In the genomic region with DNA sequence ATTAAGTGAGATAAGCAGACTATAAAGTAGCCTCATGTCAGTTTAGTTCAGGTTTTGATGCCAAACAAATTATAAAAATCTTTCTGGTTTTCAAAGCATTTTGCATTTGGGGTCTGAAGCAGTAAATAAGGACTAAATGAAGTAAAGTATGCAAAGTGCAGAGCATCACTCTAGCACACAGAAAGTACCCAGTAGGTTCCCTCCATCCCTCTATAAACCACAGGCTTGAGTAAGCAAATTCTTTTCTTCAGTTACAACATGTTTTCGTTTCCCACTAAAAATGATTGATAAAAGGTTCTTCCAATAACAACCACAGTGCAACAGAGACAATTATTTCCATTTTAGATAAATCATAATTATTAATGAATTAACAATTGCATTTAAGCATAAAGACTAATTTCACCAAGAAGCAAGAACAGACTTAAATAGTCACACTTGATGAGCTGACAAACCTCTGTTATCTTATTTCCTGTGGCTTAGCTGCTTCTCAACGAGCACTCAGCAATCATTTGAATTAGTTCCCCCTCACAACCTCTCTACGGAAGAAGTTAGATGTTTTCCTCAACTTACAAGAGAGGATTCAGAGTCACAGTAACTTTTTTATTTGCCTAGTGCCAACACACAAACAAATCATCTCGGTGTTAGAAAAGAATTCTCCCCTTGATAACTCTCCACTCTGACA, we compare ENCODE assay signal across 11 cellular contexts.
A peak's percentile ranks its signal among the peaks of the same experiment; 100 is the strongest.
DNase-seq lines count a peak whose midpoint lies in the region; ATAC-seq lines count a peak whose summit lies in the region.
"Had no signal": no experiment of that assay in that cellular context is flagged by ENCODE, and none has a peak within 500 bp of the region (broad histone marks: within the 10 kb centered on the region; RNA-seq: fewer than 3 reads in every experiment).

No MANE protein-coding gene starts in this region.

- H3K9ac ChIP-seq in trophoblast cell (ENCODE audit: low read length) = no peak overlapping the region

- H3K4me2 ChIP-seq in trophoblast cell (ENCODE audit: low read length) = no peak overlapping the region

- peaks cover 17% of the 10 kb centered on the region for H3K4me1 ChIP-seq in CD4-positive, alpha-beta memory T cell (ENCODE audit: insufficient read depth, low read length)
- no peaks in the 10 kb centered on the region for H3K4me1 ChIP-seq in trophoblast cell (ENCODE audit: control insufficient read depth in 1 of 2, insufficient read depth in 2 of 2, low read length in 2 of 2)
- no peaks in the 10 kb centered on the region for H3K4me1 ChIP-seq in right cardiac atrium (ENCODE audit: control insufficient read depth, insufficient read depth, low read length)

- CTCF ChIA-PET in CD4-positive, alpha-beta memory T cell (lab: Charles Lee; ENCODE audit: partially characterized antibody) = no interaction called here

- H3K36me3 ChIP-seq in CD4-positive, alpha-beta memory T cell (ENCODE audit: insufficient read depth, low read length) = no peaks in the 10 kb centered on the region
- peaks cover 4 to 5% of the 10 kb centered on the region in 2 experiments for H3K36me3 ChIP-seq in trophoblast cell (ENCODE audit: control insufficient read depth in 1 of 2, insufficient read depth in 2 of 2, low read length in 2 of 2)

- no peaks in the 10 kb centered on the region for H3K79me1 ChIP-seq in trophoblast cell (ENCODE audit: low read length)

- no peak overlapping the region for H2AFZ ChIP-seq in trophoblast cell (ENCODE audit: insufficient read depth, low read length, poor library complexity)

- H3K27ac Mint-ChIP-seq in CD4-positive, alpha-beta memory T cell = peak overlapping the region; percentile 7 to 94 (median 69)
- peak overlapping the region; percentile 74 for H3K27ac Mint-ChIP-seq in T-helper 1 cell treated with Interleukin-12 subunit alpha and Interleukin-12 subunit beta and Interleukin-4 antibody, amounts not matched to agents 30 μg/mL and 1 μg/mL, for 36 hours

- H3K23ac ChIP-seq in trophoblast cell (ENCODE audit: low read length) = no peak overlapping the region

- H3K4ac ChIP-seq in trophoblast cell (ENCODE audit: low read depth, low read length) = no peak overlapping the region

- H3K9me3 ChIP-seq in CD4-positive, alpha-beta memory T cell (ENCODE audit: control insufficient read depth in 1 of 2, low read length in 2 of 2) = no peaks in the 10 kb centered on the region
- H3K9me3 ChIP-seq in trophoblast cell (ENCODE audit: insufficient read depth, low read depth, low read length) (no peaks in the 10 kb centered on the region), right cardiac atrium (ENCODE audit: control insufficient read depth, low read length) (no peaks in the 10 kb centered on the region)

- no peaks in the 10 kb centered on the region for H3K27me3 Mint-ChIP-seq in CD4-positive, alpha-beta memory T cell
- no peaks in the 10 kb centered on the region for H3K27me3 Mint-ChIP-seq in T-helper 1 cell treated with Interleukin-12 subunit alpha and Interleukin-12 subunit beta and Interleukin-4 antibody, amounts not matched to agents 30 μg/mL and 1 μg/mL, for 36 hours (ENCODE audit: low read depth)

- H3K36me3 Mint-ChIP-seq in CD4-positive, alpha-beta memory T cell = peaks cover 58 to 59% of the 10 kb centered on the region in 2 donors
- H3K36me3 Mint-ChIP-seq in T-helper 1 cell treated with Interleukin-12 subunit alpha and Interleukin-12 subunit beta and Interleukin-4 antibody, amounts not matched to agents 30 μg/mL and 1 μg/mL, for 36 hours (ENCODE audit: low read depth) = peaks cover 34% of the 10 kb centered on the region

- H3K4me3 ChIP-seq in CD4-positive, alpha-beta memory T cell (ENCODE audit: low read length in 2 of 2) = no peak overlapping the region
- H3K4me3 ChIP-seq in trophoblast cell (ENCODE audit: low read depth, low read length) (no peak overlapping the region), right cardiac atrium (ENCODE audit: low read length) (no peak overlapping the region)

- no peak overlapping the region for H4K91ac ChIP-seq in trophoblast cell (ENCODE audit: low read depth, low read length)

- H2BK12ac ChIP-seq in trophoblast cell (ENCODE audit: low read length) = no peak overlapping the region

- H2BK120ac ChIP-seq in trophoblast cell (ENCODE audit: insufficient read depth, low read length, poor library complexity) = no peak overlapping the region

- H2BK5ac ChIP-seq in trophoblast cell (ENCODE audit: low read depth, low read length, poor library complexity) = no peak overlapping the region

- ATAC-seq in GM19043 (IDR thresholded peaks at IDR 0.05; ENCODE audit: low read depth, unreplicated experiment) (peak; percentile 58), HG03025 (IDR thresholded peaks at IDR 0.05; ENCODE audit: low FRiP score, unreplicated experiment) (peak; percentile 68), right cardiac atrium (no peak)

- intact Hi-C loops in CD4-positive, alpha-beta memory T cell (cut with micrococcal nuclease) = no loop called here
- intact Hi-C loops in right cardiac atrium (cut with DNase I) = no loop called here

- no peak overlapping the region for H4K8ac ChIP-seq in trophoblast cell (ENCODE audit: low read depth, low read length)

- peak overlapping the region in 3 of 8 donors; percentile 4 to 59 (median 26) for H3K4me3 Mint-ChIP-seq in CD4-positive, alpha-beta memory T cell
- peak overlapping the region; percentile 53 for H3K4me3 Mint-ChIP-seq in T-helper 1 cell treated with Interleukin-12 subunit alpha and Interleukin-12 subunit beta and Interleukin-4 antibody, amounts not matched to agents 30 μg/mL and 1 μg/mL, for 36 hours

- no peak overlapping the region for H3K18ac ChIP-seq in trophoblast cell (ENCODE audit: low read length)

- H3K14ac ChIP-seq in trophoblast cell (ENCODE audit: low read length) = no peak overlapping the region

- H3K27me3 ChIP-seq in CD4-positive, alpha-beta memory T cell (ENCODE audit: insufficient read depth, low read length) = no peaks in the 10 kb centered on the region
- H3K27me3 ChIP-seq in trophoblast cell (ENCODE audit: insufficient read depth, low read length) (no peaks in the 10 kb centered on the region), right cardiac atrium (ENCODE audit: control insufficient read depth, insufficient read depth) (no peaks in the 10 kb centered on the region)

- peaks cover 0 to 7% (median 2%) of the 10 kb centered on the region in 8 donors for H3K9me3 Mint-ChIP-seq in CD4-positive, alpha-beta memory T cell
- H3K9me3 Mint-ChIP-seq in T-helper 1 cell treated with Interleukin-12 subunit alpha and Interleukin-12 subunit beta and Interleukin-4 antibody, amounts not matched to agents 30 μg/mL and 1 μg/mL, for 36 hours = peaks cover 15% of the 10 kb centered on the region

- H4K12ac ChIP-seq in trophoblast cell (ENCODE audit: low read depth, low read length) = no peak overlapping the region

- no CpG with 5 or more reads among the region's 4 CpGs for WGBS in trophoblast cell (ENCODE audit: extremely low coverage, insufficient coverage, insufficient read length)
- WGBS in right cardiac atrium = 39% methylated on average over 4 of the region's 4 CpGs

- peaks cover 21 to 48% (median 35%) of the 10 kb centered on the region in 4 donors for H3K4me1 Mint-ChIP-seq in CD4-positive, alpha-beta memory T cell
- peaks cover 56% of the 10 kb centered on the region for H3K4me1 Mint-ChIP-seq in T-helper 1 cell treated with Interleukin-12 subunit alpha and Interleukin-12 subunit beta and Interleukin-4 antibody, amounts not matched to agents 30 μg/mL and 1 μg/mL, for 36 hours (ENCODE audit: low read depth)

- no peak overlapping the region for H2AK5ac ChIP-seq in trophoblast cell (ENCODE audit: low read length)

- H3K79me2 ChIP-seq in trophoblast cell (ENCODE audit: control insufficient read depth, insufficient read depth, low read length, poor library complexity) = no peaks in the 10 kb centered on the region

- POLR2A ChIA-PET in CD4-positive, alpha-beta memory T cell (lab: Charles Lee; ENCODE audit: partially characterized antibody) = no interaction called here

- DNase-seq in CD4-positive, alpha-beta memory T cell = peak in 1 of 5 donors; percentile 6
- no peak for DNase-seq in trophoblast cell
- DNase-seq in right cardiac atrium = no peak
- no peak for DNase-seq in substantia nigra (lab: John Stamatoyannopoulos, UW)
- no peak for DNase-seq in NCI-H2196 (lab: John Stamatoyannopoulos, UW; ENCODE audit: unreplicated experiment)
- DNase-seq: activated CD4-positive, alpha-beta T cell treated with anti-CD3 and anti-CD28 coated beads, Interleukin-2, amount 50 U/mL, for 1 hour; NCI-H146 had no signal

- no peak overlapping the region for H3K27ac ChIP-seq in CD4-positive, alpha-beta memory T cell (ENCODE audit: low read depth, low read length)
- H3K27ac ChIP-seq in trophoblast cell (ENCODE audit: low read depth, low read length) = no peak overlapping the region
- no peak overlapping the region for H3K27ac ChIP-seq in right cardiac atrium (ENCODE audit: low read length)
- H3K27ac ChIP-seq in substantia nigra (ENCODE audit: low read depth, low read length, poor library complexity, severe bottlenecking) = no peak overlapping the region
- H3K27ac ChIP-seq: epithelial cell of prostate had no signal

Comparison
In these comparisons a context has a peak if more than half of its experiments do, and no peak if none do; other contexts are left out.
1. ATAC-seq: peak in GM19043 (single experiment) and HG03025 (single experiment); none in right cardiac atrium (0 of 2).